ENCODE assay signal across 8 cellular contexts in the genomic region with DNA sequence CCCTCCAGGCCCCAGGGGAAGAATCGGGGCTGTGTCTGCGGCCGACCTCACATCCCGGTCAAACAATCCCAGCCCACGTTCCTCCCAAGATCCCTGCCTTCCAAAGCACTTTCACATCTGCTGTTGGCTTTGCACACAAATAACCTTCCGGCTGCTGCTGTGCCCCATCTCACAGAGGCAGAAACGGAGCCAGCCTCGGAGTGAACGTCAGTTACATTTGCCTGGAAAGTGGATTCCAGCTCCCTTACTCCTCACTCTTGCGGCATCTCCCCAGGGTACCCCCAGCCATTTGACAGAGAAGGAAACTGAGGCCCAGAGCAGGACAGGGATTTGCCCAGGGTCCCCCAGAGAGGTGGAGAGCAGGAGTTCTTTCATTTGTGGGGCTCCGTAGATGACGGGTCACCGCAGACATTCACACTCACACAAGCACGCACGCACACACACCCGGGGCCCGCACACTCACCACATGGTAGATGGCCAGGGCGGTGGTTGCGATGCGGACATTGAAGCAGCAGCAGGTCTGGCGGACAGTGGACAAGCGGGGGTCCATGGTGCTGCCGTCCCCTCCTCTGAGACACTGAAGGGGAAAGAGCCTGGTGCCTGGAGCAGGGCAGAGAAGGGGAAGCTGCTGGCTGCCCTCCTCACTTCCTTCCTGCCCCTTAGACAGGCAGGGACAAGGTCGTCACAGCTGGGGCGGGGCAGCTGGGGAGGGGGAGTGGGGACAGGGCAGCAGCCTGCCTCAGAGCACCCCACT. TPM values are rescaled to one million over a fixed set of nuclear protein-coding genes. Genes with fewer than 3 reads are reported as not detected.
A peak's percentile ranks its signal among the peaks of the same experiment; 100 is the strongest.
DNase-seq lines count a peak whose midpoint lies in the region; ATAC-seq, FAIRE-seq and TF ChIP-seq lines count a peak whose summit lies in the region.

A gene with protein sequence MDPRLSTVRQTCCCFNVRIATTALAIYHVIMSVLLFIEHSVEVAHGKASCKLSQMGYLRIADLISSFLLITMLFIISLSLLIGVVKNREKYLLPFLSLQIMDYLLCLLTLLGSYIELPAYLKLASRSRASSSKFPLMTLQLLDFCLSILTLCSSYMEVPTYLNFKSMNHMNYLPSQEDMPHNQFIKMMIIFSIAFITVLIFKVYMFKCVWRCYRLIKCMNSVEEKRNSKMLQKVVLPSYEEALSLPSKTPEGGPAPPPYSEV (minus strand): TSS at position 579 of the 754 bp plus-strand sequence. CDS start 29 bp downstream, at position 550.

- no peak within 1 kb of the TSS for H3K14ac ChIP-seq in H1 (ENCODE audit: insufficient read length)

- H3K27me3 ChIP-seq in Karpas-422 (ENCODE audit: low read length) (no peaks in the 10 kb centered on the region), H1 (replicated peaks in 1 of 4; ENCODE audit: control insufficient read depth in 3 of 4, extremely low read depth in 1 of 4, insufficient read depth in 3 of 4, low read length in 3 of 4) (no peaks in the 10 kb centered on the region)

- peaks cover 13% of the 10 kb centered on the region for H3K79me2 ChIP-seq in Karpas-422 (ENCODE audit: low read length)
- no peaks in the 10 kb centered on the region for H3K79me2 ChIP-seq in H1 (ENCODE audit: control insufficient read depth in 1 of 2, insufficient read depth in 2 of 2, low read length in 2 of 2)

- H2BK5ac ChIP-seq in H1 (ENCODE audit: low read depth, low read length) = no peak within 1 kb of the TSS

- H2AK5ac ChIP-seq in H1 (ENCODE audit: low read depth, low read length) = no peak within 1 kb of the TSS

- peaks cover 27% of the 10 kb centered on the region for H3K27me3 Mint-ChIP-seq in nephron (ENCODE audit: low read depth)

- peak within 1 kb of the TSS; percentile 4; the same call in 1 of the 2 replicates for H3K18ac ChIP-seq in H1 (ENCODE audit: extremely low read depth, low read length)

- POLR2A ChIA-PET in H1 (lab: Charles Lee; ENCODE audit: partially characterized antibody) = interaction anchor here (1.3 kb wide), 1 partner anchor 29 kb away, joined by 3 read pairs; no protein-coding TSS in a partner anchor

- H3K4me1 Mint-ChIP-seq in nephron = peaks cover 52% of the 10 kb centered on the region

- no peaks in the 10 kb centered on the region for H3K36me3 Mint-ChIP-seq in nephron (ENCODE audit: low read depth)

- CTCF ChIA-PET in H1 (lab: Charles Lee; ENCODE audit: partially characterized antibody) = interaction anchor here (0.6 to 55.1 kb wide), 4 partner anchors 8 to 1990 kb away, joined by 3 to 1640 read pairs (median 822); a partner anchor contains a TSS

- H3K4me1 ChIP-seq in Karpas-422 (ENCODE audit: low read length) = peaks cover 95% of the 10 kb centered on the region
- H3K4me1 ChIP-seq in H1 (replicated peaks in 1 of 4; ENCODE audit: control insufficient read depth in 3 of 4, insufficient read depth in 4 of 4, low read length in 3 of 4) = peaks cover 0 to 8% (median 3%) of the 10 kb centered on the region in 4 experiments; a peak in 4 of 7 replicates

- peaks cover 2% of the 10 kb centered on the region for H3K9me3 Mint-ChIP-seq in nephron

- peak within 1 kb of the TSS in 2 of 3 experiments; percentile 11 to 81 for H3K27ac Mint-ChIP-seq in nephron

- H3K23me2 ChIP-seq in H1 (ENCODE audit: low read depth, low read length) = no peaks in the 10 kb centered on the region

- TF ChIP-seq RAD21 in H1 (IDR thresholded peaks at IDR 0.05 in 1 of 2, conservative IDR thresholded peaks at IDR 0.05 in 1 of 2; ENCODE audit: low read depth in 2 of 2, low read length in 2 of 2) = no peak

- H4K20me1 ChIP-seq in Karpas-422 (ENCODE audit: insufficient read depth, low read depth, low read length) (peaks cover 18% of the 10 kb centered on the region; the same call in 1 of the 2 replicates), H1 (replicated peaks in 1 of 2; ENCODE audit: control insufficient read depth in 1 of 2, insufficient read depth in 2 of 2, low read length in 2 of 2) (no peaks in the 10 kb centered on the region)

- no peak within 1 kb of the TSS for H3K4ac ChIP-seq in H1 (replicated peaks; ENCODE audit: insufficient read length, low read depth, low read length)

- H3K27ac ChIP-seq in Karpas-422 (ENCODE audit: low read length) (peak within 1 kb of the TSS; percentile 99), H1 (ENCODE audit: low read depth, low read length) (no peak within 1 kb of the TSS; the same call in 1 of the 2 replicates)

- peak within 1 kb of the TSS in 1 of 3 experiments; percentile 75 for H3K4me3 Mint-ChIP-seq in nephron

- 0 out of 2 replicates have a peak within 1 kb of the TSS, but pooled peaks have one; percentile 2 for H2BK12ac ChIP-seq in H1 (ENCODE audit: low read depth, low read length)

- FAIRE-seq in H1 (lab: Jason Lieb, UNC) = no peak

- H3K4me2 ChIP-seq in Karpas-422 (ENCODE audit: low read depth, low read length, poor library complexity, severe bottlenecking) (peak within 1 kb of the TSS; percentile 76), H1 (ENCODE audit: insufficient read depth in 1 of 2, low read depth in 2 of 2, low read length in 2 of 2) (no peak within 1 kb of the TSS)

- no peak within 1 kb of the TSS for H3K56ac ChIP-seq in H1 (replicated peaks; ENCODE audit: insufficient read length, low read depth, low read length)

- no peak within 1 kb of the TSS for H4K5ac ChIP-seq in H1 (ENCODE audit: insufficient read length, low read depth, low read length)

- 0 out of 2 replicates have a peak within 1 kb of the TSS, but pooled peaks have one; percentile 24 for H2BK20ac ChIP-seq in H1 (ENCODE audit: low read length)

- H2AFZ ChIP-seq in Karpas-422 (ENCODE audit: low read length) (no peak within 1 kb of the TSS), H1 (ENCODE audit: low read length) (no peak within 1 kb of the TSS)

- H4K91ac ChIP-seq in H1 (replicated peaks; ENCODE audit: insufficient read length, low read length) = no peak within 1 kb of the TSS

- WGBS in H1 (ENCODE audit: extremely low coverage in 1 of 2, insufficient coverage in 1 of 2, insufficient read length in 1 of 2, insufficient replicate concordance in 2 of 2, low coverage in 1 of 2, low lambda C conversion rate in 2 of 2, missing lambda C conversion rate in 1 of 2), 2 experiments = 88% methylated on average over 25 of the region's 25 CpGs; no CpG with 5 or more reads in 1 of the 2 experiments

- H3K79me1 ChIP-seq in H1 (ENCODE audit: low read depth, low read length) = no peaks in the 10 kb centered on the region

- no peak within 1 kb of the TSS for H2BK120ac ChIP-seq in H1 (replicated peaks; ENCODE audit: low read depth, low read length)

- no peak within 1 kb of the TSS for H2BK15ac ChIP-seq in H1 (ENCODE audit: low read length)

- H3K9ac ChIP-seq in Karpas-422 (ENCODE audit: low read length) (peak within 1 kb of the TSS; percentile 85), H1 (replicated peaks in 1 of 4; ENCODE audit: extremely low read depth in 1 of 4, low read depth in 3 of 4, low read length in 3 of 4) (no peak within 1 kb of the TSS)

- H4K8ac ChIP-seq in H1 (ENCODE audit: extremely low read depth, insufficient read depth, low read length) = peak within 1 kb of the TSS; percentile 72; the same call in 1 of the 2 replicates

- no peaks in the 10 kb centered on the region for H3K9me2 ChIP-seq in Karpas-422 (replicated peaks; ENCODE audit: insufficient read depth, low read length)

- no peak within 1 kb of the TSS for H3K23ac ChIP-seq in H1 (ENCODE audit: insufficient read length)

- no peaks in the 10 kb centered on the region for H3K36me3 ChIP-seq in Karpas-422 (ENCODE audit: insufficient read depth, low read length)
- no peaks in the 10 kb centered on the region for H3K36me3 ChIP-seq in H1 (ENCODE audit: control insufficient read depth in 2 of 4, insufficient read depth in 4 of 4, low read length in 3 of 4)

- TF ChIP-seq CTCF in H1 (IDR thresholded peaks at IDR 0.05; ENCODE audit: control extremely low read depth in 1 of 3, insufficient read depth in 1 of 3, low read depth in 1 of 3, low read length in 3 of 3) (no peak), nephron (IDR thresholded peaks at IDR 0.05; ENCODE audit: unreplicated experiment in 3 of 3) (no peak)

- no peaks in the 10 kb centered on the region for H3K9me3 ChIP-seq in Karpas-422 (ENCODE audit: low read length)
- H3K9me3 ChIP-seq in H1 (ENCODE audit: insufficient read depth in 2 of 2, low read depth in 1 of 2, low read length in 1 of 2) = no peaks in the 10 kb centered on the region

- DNase-seq in Karpas-422 (peak; percentile 75), H1 (ENCODE audit: low read depth in 1 of 2, low spot score in 2 of 2) (no peak), epidermal melanocyte (ENCODE audit: insufficient read length, low spot score) (no peak), NCI-H748 (lab: John Stamatoyannopoulos, UW; ENCODE audit: unreplicated experiment) (no peak), NCI-H526 treated with DMSO at 0.1 percent for 48 hours (lab: John Stamatoyannopoulos, UW) (no peak)
- DNase-seq in activated CD4-positive, alpha-beta T cell treated with anti-CD3 and anti-CD28 coated beads, Interleukin-2, amount 50 U/mL, for 1 hour = peak; percentile 61

- H3K4me3 ChIP-seq in Karpas-422 (ENCODE audit: low read length) (peak within 1 kb of the TSS; percentile 71), H1 (ENCODE audit: extremely low read depth in 1 of 4, insufficient read depth in 2 of 4, low read depth in 3 of 4, low read length in 4 of 4) (no peak within 1 kb of the TSS)

- TF ChIP-seq POLR2A in H1 (IDR thresholded peaks at IDR 0.05; ENCODE audit: control extremely low read depth in 1 of 2, low read depth in 2 of 2, low read length in 2 of 2) = no peak

- TF ChIP-seq EP300 in H1 (IDR thresholded peaks at IDR 0.05; ENCODE audit: borderline replicate concordance in 1 of 2, low read depth in 2 of 2, low read length in 2 of 2) = no peak

- ATAC-seq in GM19467 (IDR thresholded peaks at IDR 0.05; ENCODE audit: unreplicated experiment) = no peak

TF ChIP-seq in H1, 55 proteins besides CTCF, POLR2A, EP300 and RAD21 (continues in another document):
- TF ChIP-seq YY1 (IDR thresholded peaks at IDR 0.05; ENCODE audit: low read depth, low read length) = no peak
- TF ChIP-seq GABPA (IDR thresholded peaks at IDR 0.05; ENCODE audit: borderline replicate concordance, insufficient read depth, low read length) = no peak

RNA-seq across cellular contexts. Expression of the gene that starts here (rescaled TPM):
- total RNA-seq in Karpas-422 (2014; rRNA removed; shearing (Covaris generic); ENCODE audit: low replicate concordance) = 117 and 184 TPM in 2 replicates
- 0.37 and 0.52 TPM in 2 replicates for total RNA-seq in H1 (2021; fragmentation: NEBNext Ultra II Directional; extraction: Animal tissue kit (Norgen Biotek cat#: 25700))
- 0.77 and 1.4 TPM in 2 replicates for polyA plus RNA-seq in H1 (2011; rRNA removed)
- 0.83 TPM for polyA plus RNA-seq in H1 (2011; cell fraction: cytosol; rRNA removed)
- 0.46 TPM for polyA plus RNA-seq in H1 (2011; cell fraction: nucleus; rRNA removed)
- 0.39 to 0.60 TPM (median 0.52 TPM) in 3 of 4 replicates, not detected in the other for polyA plus RNA-seq in H1 (2012, experiment 1 of 2)
- 0.18 TPM for polyA plus RNA-seq in H1 (2012, experiment 2 of 2)
- polyA plus RNA-seq in H1 (2013, experiment 1 of 2) = 0.57 TPM
- polyA plus RNA-seq in H1 (2013, experiment 2 of 2) = 0.99 TPM
- polyA minus RNA-seq in H1 (2011; rRNA and poly(A)+ RNA removed) = 1.0 and 1.1 TPM in 2 replicates
- polyA minus RNA-seq in H1 (2011; cell fraction: cytosol; rRNA and poly(A)+ RNA removed) = not detected
- polyA minus RNA-seq in H1 (2011; cell fraction: nucleus; rRNA and poly(A)+ RNA removed) = 0.30 TPM

Comparison
In these comparisons a context has a peak if more than half of its experiments do, and no peak if none do; other contexts are left out.
1. RNA of the gene that starts here (total RNA-seq): 117 to 184 TPM in Karpas-422; 0.37 to 0.52 TPM in H1; every median in the first group is over 10 times any median in the second.
2. DNase-seq: peak in Karpas-422 (single experiment) and activated CD4-positive, alpha-beta T cell treated with anti-CD3 and anti-CD28 coated beads, Interleukin-2, amount 50 U/mL, for 1 hour (single experiment); none in H1 (0 of 2), epidermal melanocyte (single experiment), NCI-H748 (single experiment) and NCI-H526 treated with DMSO at 0.1 percent for 48 hours (single experiment).